Comparison of ENCODE assay signal across 12 cellular contexts in the genomic region with DNA sequence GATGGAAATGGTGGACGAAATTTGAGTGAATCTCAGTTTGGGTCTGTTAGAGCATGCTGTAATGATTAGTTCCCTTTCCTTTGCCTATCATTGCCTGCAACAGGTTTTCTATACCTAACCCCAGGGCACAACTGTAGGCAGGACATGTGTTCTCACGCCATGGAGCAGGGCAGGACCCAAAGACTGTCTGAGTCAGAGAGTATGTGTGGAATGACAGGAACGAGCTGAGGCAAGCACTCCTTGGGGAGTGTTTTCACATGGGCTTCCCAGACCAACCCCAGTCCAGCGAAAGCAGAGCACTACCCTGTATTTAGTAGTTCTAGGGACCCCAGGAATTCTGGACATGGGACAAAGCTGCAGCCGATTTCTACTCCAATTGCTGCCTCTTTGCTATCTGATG.
DNase-seq lines count a peak whose midpoint lies in the region; ATAC-seq, FAIRE-seq and TF ChIP-seq lines count a peak whose summit lies in the region.
"Had no signal": no experiment of that assay in that cellular context is flagged by ENCODE, and none has a peak within 500 bp of the region (broad histone marks: within the 10 kb centered on the region; RNA-seq: fewer than 3 reads in every experiment).

No MANE protein-coding gene starts in this region.

- peak in 1 of 2 experiments; percentile 44 for DNase-seq in A549 (ENCODE audit: low read depth in 1 of 2, low spot score in 1 of 2)
- DNase-seq in HFFc6 = peak; percentile 17
- peak; percentile 98 for DNase-seq in bronchial epithelial cell (ENCODE audit: low read depth)
- DNase-seq in kidney tubule cell (ENCODE audit: low spot score) = peak; percentile 61
- no peak for DNase-seq in tibial nerve (ENCODE audit: low spot score in 2 of 2)
- DNase-seq in activated CD8-positive, alpha-beta memory T cell treated with anti-CD3 and anti-CD28 coated beads, Interleukin-2, amount 50 U/mL, for 4 hours = no peak
- DNase-seq in substantia nigra (lab: John Stamatoyannopoulos, UW) = no peak
- DNase-seq: ACHN, aorta, erythroblast, T-helper 17 cell had no signal

- TF ChIP-seq EP300 in A549 (IDR thresholded peaks at IDR 0.05) (no peak), tibial nerve (IDR thresholded peaks at IDR 0.05) (no peak)

- H3K4me2 ChIP-seq in A549 = no peak overlapping the region

- TF ChIP-seq CTCF in A549 (IDR thresholded peaks at IDR 0.05) = no peak
- TF ChIP-seq CTCF in HFFc6 (IDR thresholded peaks at IDR 0.05) = no peak
- TF ChIP-seq CTCF in bronchial epithelial cell (IDR thresholded peaks at IDR 0.05; ENCODE audit: insufficient read depth, low read length, severe bottlenecking) = no peak
- TF ChIP-seq CTCF in tibial nerve (IDR thresholded peaks at IDR 0.05) = no peak

- no peaks in the 10 kb centered on the region for H3K36me3 Mint-ChIP-seq in HFFc6 (ENCODE audit: low read depth)

- TF ChIP-seq RAD21 in A549 (conservative IDR thresholded peaks at IDR 0.05 in 1 of 2, IDR thresholded peaks at IDR 0.05 in 1 of 2) = no peak

- H3K27ac ChIP-seq in A549 = no peak overlapping the region
- H3K27ac ChIP-seq in tibial nerve = no peak overlapping the region
- H3K27ac ChIP-seq in substantia nigra (ENCODE audit: low read depth, low read length, poor library complexity, severe bottlenecking) = no peak overlapping the region

- no peaks in the 10 kb centered on the region for H3K36me3 ChIP-seq in bronchial epithelial cell (ENCODE audit: control insufficient read depth, insufficient read depth, low read length)
- no peaks in the 10 kb centered on the region for H3K36me3 ChIP-seq in tibial nerve

- FAIRE-seq in A549 (lab: Jason Lieb, UNC) (no peak), bronchial epithelial cell (lab: Jason Lieb, UNC) (peak; percentile 93)

- POLR2A ChIA-PET in A549 (lab: Yijun Ruan, JAX) = no interaction called here

- no peaks in the 10 kb centered on the region; the same call in 1 of the 2 replicates for H3K27me3 Mint-ChIP-seq in HFFc6 (ENCODE audit: insufficient read depth)

- H3K4me1 ChIP-seq in A549 (no peaks in the 10 kb centered on the region), tibial nerve (peaks cover 0 to 4% (median 0%) of the 10 kb centered on the region in 4 donors)

- TF ChIP-seq POLR2A in A549 (IDR thresholded peaks at IDR 0.05; ENCODE audit: low read length) = no peak
- no peak for TF ChIP-seq POLR2A in tibial nerve (IDR thresholded peaks at IDR 0.05)

- peak; percentile 78 to 79 for ATAC-seq in A549
- no peak for ATAC-seq in GM18858 (IDR thresholded peaks at IDR 0.05; ENCODE audit: unreplicated experiment)
- ATAC-seq: T-helper 17 cell had no signal

- H3K27me3 ChIP-seq in bronchial epithelial cell (ENCODE audit: control insufficient read depth, insufficient read depth, low read length) (no peaks in the 10 kb centered on the region), tibial nerve (no peaks in the 10 kb centered on the region)

- CTCF ChIA-PET in A549 (lab: Yijun Ruan, JAX) = no interaction called here

- peaks cover 16% of the 10 kb centered on the region for H3K4me1 Mint-ChIP-seq in HFFc6 (ENCODE audit: low read depth)

- peak overlapping the region; percentile 43; the same call in 1 of the 2 replicates for H3K4me3 Mint-ChIP-seq in HFFc6
- H3K4me3 Mint-ChIP-seq: T-helper 17 cell had no signal

- no peaks in the 10 kb centered on the region; the same call in 1 of the 2 replicates for H3K9me3 Mint-ChIP-seq in HFFc6

- H3K4me3 ChIP-seq in A549 = no peak overlapping the region
- H3K4me3 ChIP-seq in bronchial epithelial cell (ENCODE audit: low read depth, low read length) = no peak overlapping the region
- H3K4me3 ChIP-seq in tibial nerve = no peak overlapping the region

- WGBS in A549 (ENCODE audit: missing lambda C conversion rate) = 33% methylated on average over 5 of the region's 5 CpGs
- 70 to 74% methylated on average over 5 of the region's 5 CpGs for WGBS in tibial nerve, 2 donors

- H3K9me3 ChIP-seq in A549 (no peaks in the 10 kb centered on the region), tibial nerve (no peaks in the 10 kb centered on the region)

- H3K27ac Mint-ChIP-seq in HFFc6 = peak overlapping the region; percentile 32
- H3K27ac Mint-ChIP-seq: T-helper 17 cell had no signal

TF ChIP-seq in A549, 52 proteins besides CTCF, POLR2A, EP300 and RAD21:
- TF ChIP-seq, protein P1, sequence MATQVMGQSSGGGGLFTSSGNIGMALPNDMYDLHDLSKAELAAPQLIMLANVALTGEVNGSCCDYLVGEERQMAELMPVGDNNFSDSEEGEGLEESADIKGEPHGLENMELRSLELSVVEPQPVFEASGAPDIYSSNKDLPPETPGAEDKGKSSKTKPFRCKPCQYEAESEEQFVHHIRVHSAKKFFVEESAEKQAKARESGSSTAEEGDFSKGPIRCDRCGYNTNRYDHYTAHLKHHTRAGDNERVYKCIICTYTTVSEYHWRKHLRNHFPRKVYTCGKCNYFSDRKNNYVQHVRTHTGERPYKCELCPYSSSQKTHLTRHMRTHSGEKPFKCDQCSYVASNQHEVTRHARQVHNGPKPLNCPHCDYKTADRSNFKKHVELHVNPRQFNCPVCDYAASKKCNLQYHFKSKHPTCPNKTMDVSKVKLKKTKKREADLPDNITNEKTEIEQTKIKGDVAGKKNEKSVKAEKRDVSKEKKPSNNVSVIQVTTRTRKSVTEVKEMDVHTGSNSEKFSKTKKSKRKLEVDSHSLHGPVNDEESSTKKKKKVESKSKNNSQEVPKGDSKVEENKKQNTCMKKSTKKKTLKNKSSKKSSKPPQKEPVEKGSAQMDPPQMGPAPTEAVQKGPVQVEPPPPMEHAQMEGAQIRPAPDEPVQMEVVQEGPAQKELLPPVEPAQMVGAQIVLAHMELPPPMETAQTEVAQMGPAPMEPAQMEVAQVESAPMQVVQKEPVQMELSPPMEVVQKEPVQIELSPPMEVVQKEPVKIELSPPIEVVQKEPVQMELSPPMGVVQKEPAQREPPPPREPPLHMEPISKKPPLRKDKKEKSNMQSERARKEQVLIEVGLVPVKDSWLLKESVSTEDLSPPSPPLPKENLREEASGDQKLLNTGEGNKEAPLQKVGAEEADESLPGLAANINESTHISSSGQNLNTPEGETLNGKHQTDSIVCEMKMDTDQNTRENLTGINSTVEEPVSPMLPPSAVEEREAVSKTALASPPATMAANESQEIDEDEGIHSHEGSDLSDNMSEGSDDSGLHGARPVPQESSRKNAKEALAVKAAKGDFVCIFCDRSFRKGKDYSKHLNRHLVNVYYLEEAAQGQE (IDR thresholded peaks at IDR 0.05) = no peak
- TF ChIP-seq KDM5A (IDR thresholded peaks at IDR 0.05) (no peak), HDAC2 (IDR thresholded peaks at IDR 0.05) (no peak), CBX8 (IDR thresholded peaks at IDR 0.05) (no peak), FOSB (CRISPR knock-in tag; IDR thresholded peaks at IDR 0.05) (no peak), KDM1A (IDR thresholded peaks at IDR 0.05; ENCODE audit: low read depth) (no peak), SMC3 (IDR thresholded peaks at IDR 0.05) (no peak), CHD2 (IDR thresholded peaks at IDR 0.05; ENCODE audit: low read length, partially characterized antibody) (no peak), FOSL2 (IDR thresholded peaks at IDR 0.05) (no peak), FOSL2 (CRISPR knock-in tag; IDR thresholded peaks at IDR 0.05) (no peak)
- TF ChIP-seq, protein P2, sequence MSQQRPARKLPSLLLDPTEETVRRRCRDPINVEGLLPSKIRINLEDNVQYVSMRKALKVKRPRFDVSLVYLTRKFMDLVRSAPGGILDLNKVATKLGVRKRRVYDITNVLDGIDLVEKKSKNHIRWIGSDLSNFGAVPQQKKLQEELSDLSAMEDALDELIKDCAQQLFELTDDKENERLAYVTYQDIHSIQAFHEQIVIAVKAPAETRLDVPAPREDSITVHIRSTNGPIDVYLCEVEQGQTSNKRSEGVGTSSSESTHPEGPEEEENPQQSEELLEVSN (IDR thresholded peaks at IDR 0.05; ENCODE audit: borderline replicate concordance, low read depth) = no peak
- TF ChIP-seq, protein P3, sequence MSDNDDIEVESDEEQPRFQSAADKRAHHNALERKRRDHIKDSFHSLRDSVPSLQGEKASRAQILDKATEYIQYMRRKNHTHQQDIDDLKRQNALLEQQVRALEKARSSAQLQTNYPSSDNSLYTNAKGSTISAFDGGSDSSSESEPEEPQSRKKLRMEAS (IDR thresholded peaks at IDR 0.05) = no peak

Comparison
In these comparisons a context has a peak if more than half of its experiments do, and no peak if none do; other contexts are left out.
1. DNase-seq: peak in HFFc6 (single experiment), bronchial epithelial cell (single experiment) and kidney tubule cell (single experiment); none in tibial nerve (0 of 2), activated CD8-positive, alpha-beta memory T cell treated with anti-CD3 and anti-CD28 coated beads, Interleukin-2, amount 50 U/mL, for 4 hours (single experiment) and substantia nigra (0 of 49).